9 cellular contexts compared by ENCODE assay signal in genomic region chr7:67900456-67900855, GRCh38.
"Had no signal": no experiment of that assay in that cellular context is flagged by ENCODE, and none has a peak within 500 bp of the region (broad histone marks: within the 10 kb centered on the region; RNA-seq: fewer than 3 reads in every experiment).

No MANE protein-coding gene starts in this region.

- H3K9ac ChIP-seq: GM23248, KMS-11 had no signal

- H3K4me2 ChIP-seq: KMS-11 had no signal

- H2AFZ ChIP-seq: GM23248 had no signal

- FAIRE-seq: H54, HTR-8/SVneo had no signal

- H3K4me3 ChIP-seq: GM23248 had no signal

- DNase-seq: GM23248, GOT3, H9, HCEC 1CT, Karpas-422, KBM-7 had no signal

- H3K27ac ChIP-seq: GM23248, KMS-11 had no signal
